ENCODE assay signal across 24 cellular contexts in the genomic region with DNA sequence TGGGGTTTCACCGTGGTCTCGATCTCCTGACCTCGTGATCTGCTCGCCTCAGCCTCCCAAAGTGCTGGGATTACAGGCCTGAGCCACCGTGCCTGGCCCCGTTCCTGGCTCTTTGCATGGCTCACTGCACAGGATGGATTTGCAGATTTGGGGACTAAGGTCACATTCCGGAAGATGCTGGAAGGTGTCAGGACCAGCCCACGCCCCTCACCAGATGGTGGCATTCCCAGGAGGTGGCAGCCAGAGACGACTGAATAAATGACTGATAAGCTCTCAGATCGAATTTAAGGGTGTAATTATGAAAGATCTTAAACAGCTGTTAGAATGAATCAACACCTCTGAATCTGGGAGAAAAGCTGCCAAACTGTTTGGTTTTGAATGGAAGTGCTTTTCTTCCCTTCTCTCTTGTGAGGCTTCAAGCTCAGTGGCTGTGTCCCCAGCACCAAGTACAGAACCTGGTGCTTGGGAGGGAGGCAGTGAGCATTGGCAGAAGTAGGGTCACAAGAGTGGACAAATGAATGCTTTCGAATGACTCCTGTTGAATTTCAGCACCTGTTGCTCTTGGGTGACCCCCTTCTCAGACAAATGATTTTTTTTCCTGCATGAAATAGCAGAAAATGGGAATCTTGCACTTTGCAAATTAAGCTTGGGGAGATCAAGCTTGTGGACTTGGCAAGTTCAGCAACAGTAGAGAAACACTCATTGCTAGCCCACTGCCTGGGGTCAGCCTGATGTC.
DNase-seq lines count a peak whose midpoint lies in the region; ATAC-seq and TF ChIP-seq lines count a peak whose summit lies in the region.
"Had no signal": no experiment of that assay in that cellular context is flagged by ENCODE, and none has a peak within 500 bp of the region (broad histone marks: within the 10 kb centered on the region; RNA-seq: fewer than 3 reads in every experiment).

No MANE protein-coding gene starts in this region.

- H3K27ac Mint-ChIP-seq in glutamatergic neuron (ENCODE audit: unreplicated experiment): peak overlapping the region; percentile 75
- peak overlapping the region; percentile 93 for H3K27ac Mint-ChIP-seq in nephron progenitor cell
- H3K27ac Mint-ChIP-seq: activated CD8-positive, alpha-beta memory T cell treated with anti-CD3 and anti-CD28 coated beads, Interleukin-2, amount 10 ng/mL, durations not matched to agents 7 days and 5 days; activated naive CD4-positive, alpha-beta T cell treated with anti-CD3 and anti-CD28 coated beads, Interleukin-2, amount 10 ng/mL, durations not matched to agents 7 days and 5 days; IgD-negative memory B cell; naive B cell; stimulated activated naive B cell treated with anti-CD40 and anti-IgM and Interleukin-4, amounts not matched to agents 10 μg/mL and 1 μg/mL and 100 μg/mL, for 72 hours; T-helper 17 cell had no signal

- H3K27me3 Mint-ChIP-seq in glutamatergic neuron (ENCODE audit: unreplicated experiment) (peaks cover 6% of the 10 kb centered on the region), nephron progenitor cell (ENCODE audit: low read depth, poor library complexity) (no peaks in the 10 kb centered on the region)

- no peak for ATAC-seq in HG03135 (IDR thresholded peaks at IDR 0.05; ENCODE audit: unreplicated experiment)
- ATAC-seq: activated CD8-positive, alpha-beta memory T cell treated with anti-CD3 and anti-CD28 coated beads, Interleukin-2, amount 10 ng/mL, durations not matched to agents 7 days and 5 days; stimulated activated naive B cell treated with anti-CD40 and anti-IgM and Interleukin-4, amounts not matched to agents 10 μg/mL and 1 μg/mL and 100 μg/mL, for 72 hours; T-helper 17 cell had no signal

- H3K9me3 Mint-ChIP-seq in glutamatergic neuron (ENCODE audit: unreplicated experiment): peaks cover 7% of the 10 kb centered on the region
- H3K9me3 Mint-ChIP-seq in nephron progenitor cell: peaks cover 23% of the 10 kb centered on the region
- H3K9me3 Mint-ChIP-seq: activated naive CD4-positive, alpha-beta T cell treated with anti-CD3 and anti-CD28 coated beads, Interleukin-2, amount 10 ng/mL, durations not matched to agents 7 days and 5 days; IgD-negative memory B cell; naive B cell; stimulated activated naive B cell treated with anti-CD40 and anti-IgM and Interleukin-4, amounts not matched to agents 10 μg/mL and 1 μg/mL and 100 μg/mL, for 72 hours had no signal

- H3K4me1 Mint-ChIP-seq in glutamatergic neuron (ENCODE audit: low read depth, unreplicated experiment) (peaks cover 42% of the 10 kb centered on the region), nephron progenitor cell (peaks cover 71% of the 10 kb centered on the region)
- H3K4me1 Mint-ChIP-seq: IgD-negative memory B cell; naive B cell; stimulated activated naive B cell treated with anti-CD40 and anti-IgM and Interleukin-4, amounts not matched to agents 10 μg/mL and 1 μg/mL and 100 μg/mL, for 72 hours had no signal

- no peak for TF ChIP-seq CTCF in glutamatergic neuron (IDR thresholded peaks at IDR 0.05; ENCODE audit: partially characterized antibody, unreplicated experiment)
- no peak for TF ChIP-seq CTCF in nephron progenitor cell (IDR thresholded peaks at IDR 0.05)

- peak; percentile 80 for DNase-seq in DMS 273 treated with DMSO at 0.1 percent for 48 hours (lab: John Stamatoyannopoulos, UW)
- DNase-seq in NCI-H69 (lab: John Stamatoyannopoulos, UW): peak; percentile 70
- DNase-seq in glutamatergic neuron: no peak
- no peak for DNase-seq in nephron progenitor cell
- no peak for DNase-seq in H4 (ENCODE audit: low spot score)
- no peak for DNase-seq in activated CD4-positive, alpha-beta T cell treated with anti-CD3 and anti-CD28 coated beads, Interleukin-2, amount 50 U/mL, for 1 hour
- no peak for DNase-seq in activated T-cell treated with anti-CD3 and anti-CD28 coated beads, Interleukin-2, amount 50 U/mL, for 48 hours
- DNase-seq: activated CD4-positive, alpha-beta T cell treated with anti-CD3 and anti-CD28 coated beads for 4 hours; activated CD8-positive, alpha-beta memory T cell treated with anti-CD3 and anti-CD28 coated beads, Interleukin-2, amount 10 ng/mL, durations not matched to agents 7 days and 5 days; activated naive CD4-positive, alpha-beta T cell treated with anti-CD3 and anti-CD28 coated beads, Interleukin-2, amount 10 ng/mL, durations not matched to agents 7 days and 5 days; amniotic stem cell; cortex of kidney; mesenchymal stem cell; MG63; naive B cell; NCI-H510A treated with DMSO at 0.1 percent for 48 hours; RPMI8226; SK-N-SH; stimulated activated CD4-positive, alpha-beta T cell treated with anti-CD3 and anti-CD28 coated beads, Interleukin-4, amount 100 ng/mL, for 24 hours; stimulated activated naive B cell treated with anti-CD40 and anti-IgM and Interleukin-4, amounts not matched to agents 10 μg/mL and 1 μg/mL and 100 μg/mL, for 72 hours; T-helper 17 cell; testis had no signal

- peak overlapping the region; percentile 55 for H3K4me3 Mint-ChIP-seq in glutamatergic neuron (ENCODE audit: unreplicated experiment)
- H3K4me3 Mint-ChIP-seq in nephron progenitor cell: no peak overlapping the region
- H3K4me3 Mint-ChIP-seq: activated CD8-positive, alpha-beta memory T cell treated with anti-CD3 and anti-CD28 coated beads, Interleukin-2, amount 10 ng/mL, durations not matched to agents 7 days and 5 days; activated naive CD4-positive, alpha-beta T cell treated with anti-CD3 and anti-CD28 coated beads, Interleukin-2, amount 10 ng/mL, durations not matched to agents 7 days and 5 days; IgD-negative memory B cell; naive B cell; stimulated activated naive B cell treated with anti-CD40 and anti-IgM and Interleukin-4, amounts not matched to agents 10 μg/mL and 1 μg/mL and 100 μg/mL, for 72 hours; T-helper 17 cell had no signal

- H3K36me3 Mint-ChIP-seq in glutamatergic neuron (ENCODE audit: unreplicated experiment) (no peaks in the 10 kb centered on the region), nephron progenitor cell (ENCODE audit: low read depth) (peaks cover 27% of the 10 kb centered on the region)
- H3K36me3 Mint-ChIP-seq: activated CD8-positive, alpha-beta memory T cell treated with anti-CD3 and anti-CD28 coated beads, Interleukin-2, amount 10 ng/mL, durations not matched to agents 7 days and 5 days; activated naive CD4-positive, alpha-beta T cell treated with anti-CD3 and anti-CD28 coated beads, Interleukin-2, amount 10 ng/mL, durations not matched to agents 7 days and 5 days; IgD-negative memory B cell; naive B cell; stimulated activated naive B cell treated with anti-CD40 and anti-IgM and Interleukin-4, amounts not matched to agents 10 μg/mL and 1 μg/mL and 100 μg/mL, for 72 hours had no signal

Comparison
In these comparisons a context has a peak if more than half of its experiments do, and no peak if none do; other contexts are left out.
1. DNase-seq: peak in DMS 273 treated with DMSO at 0.1 percent for 48 hours (single experiment) and NCI-H69 (single experiment); none in glutamatergic neuron (single experiment), nephron progenitor cell (single experiment), H4 (single experiment), activated CD4-positive, alpha-beta T cell treated with anti-CD3 and anti-CD28 coated beads, Interleukin-2, amount 50 U/mL, for 1 hour (single experiment) and activated T-cell treated with anti-CD3 and anti-CD28 coated beads, Interleukin-2, amount 50 U/mL, for 48 hours (0 of 2).